In genomic region chr17:20009052-20009301, GRCh38 we compare ENCODE assay signal across 8 cellular contexts.
DNase-seq lines count a peak whose midpoint lies in the region; ATAC-seq and TF ChIP-seq lines count a peak whose summit lies in the region.

No MANE protein-coding gene starts in this region.

- DNase-seq in stimulated activated naive CD8-positive, alpha-beta T cell treated with anti-CD3 and anti-CD28 coated beads, Interleukin-15, Interleukin-2, amounts not matched to agents 100 U/mL and 50 U/mL, for 24 hours: no peak
- DNase-seq in RWPE1 (ENCODE audit: low spot score) (no peak), activated gamma-delta T cell treated with Interleukin-2 at 50 U/mL for 16 hours (no peak)

- POLR2A ChIA-PET in RWPE1 (lab: Yijun Ruan, JAX; ENCODE audit: low non-redundant PET): no interaction called here

- no peak; the same call in 1 of the 2 replicates for TF ChIP-seq CTCF in RWPE1 (conservative IDR thresholded peaks at IDR 0.05; ENCODE audit: low read depth)

- peak overlapping the region; percentile 99 for H3K4me3 ChIP-seq in iPS-20b (ENCODE audit: low read length)
- peak overlapping the region; percentile 79 to 93 for H3K4me3 ChIP-seq in stomach smooth muscle (ENCODE audit: low read length in 2 of 2)

- no peaks in the 10 kb centered on the region for H3K9me3 Mint-ChIP-seq in stimulated activated naive CD8-positive, alpha-beta T cell treated with anti-CD3 and anti-CD28 coated beads, Interleukin-15, Interleukin-2, amounts not matched to agents 100 ng/mL and 50 ng/mL, for 24 hours
- no peaks in the 10 kb centered on the region for H3K9me3 Mint-ChIP-seq in activated naive CD8-positive, alpha-beta T cell (ENCODE audit: low read depth)

- CTCF ChIA-PET in RWPE1 (lab: Yijun Ruan, JAX): interaction anchor here (0.5 to 1.5 kb wide), 9 partner anchors 8 to 974 kb away, joined by 3 to 6 read pairs (median 3); no protein-coding TSS in a partner anchor

- ATAC-seq in stimulated activated naive CD8-positive, alpha-beta T cell treated with anti-CD3 and anti-CD28 coated beads, Interleukin-15, Interleukin-2, amounts not matched to agents 100 U/mL and 50 U/mL, for 24 hours: no peak
- ATAC-seq in HG02763 (IDR thresholded peaks at IDR 0.05; ENCODE audit: unreplicated experiment): no peak

- H3K36me3 ChIP-seq in iPS-20b (ENCODE audit: insufficient read depth, low read depth, low read length): no peaks in the 10 kb centered on the region
- H3K36me3 ChIP-seq in stomach smooth muscle (ENCODE audit: control insufficient read depth in 2 of 2, insufficient read depth in 2 of 2, low read length in 2 of 2): no peaks in the 10 kb centered on the region

- H3K4me1 Mint-ChIP-seq in stimulated activated naive CD8-positive, alpha-beta T cell treated with anti-CD3 and anti-CD28 coated beads, Interleukin-15, Interleukin-2, amounts not matched to agents 100 ng/mL and 50 ng/mL, for 24 hours (ENCODE audit: low read depth): peaks cover 9% of the 10 kb centered on the region
- H3K4me1 Mint-ChIP-seq in activated naive CD8-positive, alpha-beta T cell (ENCODE audit: low read depth): peaks cover 6% of the 10 kb centered on the region

- no peaks in the 10 kb centered on the region for H3K9me3 ChIP-seq in iPS-20b (ENCODE audit: insufficient read depth, low read depth, low read length)
- H3K9me3 ChIP-seq in stomach smooth muscle (ENCODE audit: control insufficient read depth in 2 of 2, low read length in 2 of 2): no peaks in the 10 kb centered on the region

- no peaks in the 10 kb centered on the region; the same call in 1 of the 2 replicates for H3K4me1 ChIP-seq in iPS-20b (ENCODE audit: insufficient read depth, low read length)
- H3K4me1 ChIP-seq in stomach smooth muscle (ENCODE audit: control insufficient read depth, insufficient read depth, low read length): peaks cover 15% of the 10 kb centered on the region

- peak overlapping the region; percentile 83 for H3K4me3 Mint-ChIP-seq in stimulated activated naive CD8-positive, alpha-beta T cell treated with anti-CD3 and anti-CD28 coated beads, Interleukin-15, Interleukin-2, amounts not matched to agents 100 ng/mL and 50 ng/mL, for 24 hours
- peak overlapping the region; percentile 92 for H3K4me3 Mint-ChIP-seq in activated naive CD8-positive, alpha-beta T cell

- H3K27me3 ChIP-seq in iPS-20b (ENCODE audit: insufficient read depth, low read length) (peaks cover 39% of the 10 kb centered on the region), stomach smooth muscle (ENCODE audit: control insufficient read depth in 1 of 2, insufficient read depth in 2 of 2, low read length in 2 of 2) (peaks cover 27 to 41% of the 10 kb centered on the region in 2 donors)

- peak overlapping the region; percentile 80 for H3K9ac ChIP-seq in iPS-20b (ENCODE audit: low read depth, low read length)
- peak overlapping the region in 1 of 2 donors; percentile 66 for H3K9ac ChIP-seq in stomach smooth muscle (ENCODE audit: low read length in 2 of 2)

- peak overlapping the region; percentile 63 for H3K27ac Mint-ChIP-seq in stimulated activated naive CD8-positive, alpha-beta T cell treated with anti-CD3 and anti-CD28 coated beads, Interleukin-15, Interleukin-2, amounts not matched to agents 100 ng/mL and 50 ng/mL, for 24 hours
- no peak overlapping the region for H3K27ac Mint-ChIP-seq in activated naive CD8-positive, alpha-beta T cell

- H3K36me3 Mint-ChIP-seq in stimulated activated naive CD8-positive, alpha-beta T cell treated with anti-CD3 and anti-CD28 coated beads, Interleukin-15, Interleukin-2, amounts not matched to agents 100 ng/mL and 50 ng/mL, for 24 hours (ENCODE audit: low read depth): no peaks in the 10 kb centered on the region
- no peaks in the 10 kb centered on the region for H3K36me3 Mint-ChIP-seq in activated naive CD8-positive, alpha-beta T cell

- H3K27me3 Mint-ChIP-seq in stimulated activated naive CD8-positive, alpha-beta T cell treated with anti-CD3 and anti-CD28 coated beads, Interleukin-15, Interleukin-2, amounts not matched to agents 100 ng/mL and 50 ng/mL, for 24 hours: peaks cover 61% of the 10 kb centered on the region
- H3K27me3 Mint-ChIP-seq in activated naive CD8-positive, alpha-beta T cell: peaks cover 27% of the 10 kb centered on the region

- H3K27ac ChIP-seq in iPS-20b (ENCODE audit: low read length) (no peak overlapping the region), stomach smooth muscle (ENCODE audit: low read length) (no peak overlapping the region), RWPE1 (no peak overlapping the region)
